8 cellular contexts compared by ENCODE assay signal in genomic region chr1:145475951-145476350, GRCh38. TPM values are rescaled to one million over a fixed set of nuclear protein-coding genes. Genes with fewer than 3 reads are reported as not detected.
DNase-seq lines count a peak whose midpoint lies in the region; ATAC-seq, FAIRE-seq and TF ChIP-seq lines count a peak whose summit lies in the region.
"Not testable (repeated sequence)": the region's sequence is repeated elsewhere in the genome, so short reads cannot be mapped to it uniquely, and the experiment has no call there.

No MANE protein-coding gene starts in this region.

- CTCF ChIA-PET in mammary epithelial cell (lab: Charles Lee; ENCODE audit: low non-redundant PET); HepG2 (lab: Yijun Ruan, JAX; ENCODE audit: low intra/inter-chr PET ratio, low total read pairs): not testable (repeated sequence)

- H3K4me1 Mint-ChIP-seq in T-helper 1 cell treated with Interleukin-12 subunit alpha and Interleukin-12 subunit beta and Interleukin-4 antibody, amounts not matched to agents 30 μg/mL and 1 μg/mL, for 36 hours (ENCODE audit: low read depth); activated T-helper 1 cell treated with anti-CD3 and anti-CD28 coated beads, Interleukin-12 subunit alpha, Interleukin-12 subunit beta, Interleukin-2, Interleukin-4 antibody, amounts not matched to agents 30 ng/mL and 10 ng/mL and 1 ng/mL, durations not matched to agents 14 hours and 24 hours and 36 hours (ENCODE audit: low read depth): not testable (repeated sequence)

- not testable (repeated sequence) for H2AFZ ChIP-seq in mammary epithelial cell (ENCODE audit: low read depth, low read length); HepG2 (ENCODE audit: low read length); osteoblast (ENCODE audit: low read length)

- BruUV-seq in mammary epithelial cell (replicated peaks; lab: Mats Ljungman, UMichigan); HepG2 (replicated peaks; lab: Mats Ljungman, UMichigan): not testable (repeated sequence)

- H3K27me3 Mint-ChIP-seq in T-helper 1 cell treated with Interleukin-12 subunit alpha and Interleukin-12 subunit beta and Interleukin-4 antibody, amounts not matched to agents 30 μg/mL and 1 μg/mL, for 36 hours (ENCODE audit: low read depth): peaks cover 22% of the 10 kb centered on the region
- H3K27me3 Mint-ChIP-seq in activated T-helper 1 cell treated with anti-CD3 and anti-CD28 coated beads, Interleukin-12 subunit alpha, Interleukin-12 subunit beta, Interleukin-2, Interleukin-4 antibody, amounts not matched to agents 30 ng/mL and 10 ng/mL and 1 ng/mL, durations not matched to agents 14 hours and 24 hours and 36 hours (ENCODE audit: insufficient read depth): peaks cover 15% of the 10 kb centered on the region

- H4K20me1 ChIP-seq in mammary epithelial cell (ENCODE audit: insufficient read depth, low read length); HepG2 (ENCODE audit: insufficient read depth, low read length); osteoblast (ENCODE audit: insufficient read depth, low read length): not testable (repeated sequence)

- not testable (repeated sequence) for H3K36me3 Mint-ChIP-seq in T-helper 1 cell treated with Interleukin-12 subunit alpha and Interleukin-12 subunit beta and Interleukin-4 antibody, amounts not matched to agents 30 μg/mL and 1 μg/mL, for 36 hours (ENCODE audit: low read depth); activated T-helper 1 cell treated with anti-CD3 and anti-CD28 coated beads, Interleukin-12 subunit alpha, Interleukin-12 subunit beta, Interleukin-2, Interleukin-4 antibody, amounts not matched to agents 30 ng/mL and 10 ng/mL and 1 ng/mL, durations not matched to agents 14 hours and 24 hours and 36 hours (ENCODE audit: low read depth)

- peak overlapping the region; percentile 57 for H3K4me3 Mint-ChIP-seq in T-helper 1 cell treated with Interleukin-12 subunit alpha and Interleukin-12 subunit beta and Interleukin-4 antibody, amounts not matched to agents 30 μg/mL and 1 μg/mL, for 36 hours
- H3K4me3 Mint-ChIP-seq in activated T-helper 1 cell treated with anti-CD3 and anti-CD28 coated beads, Interleukin-12 subunit alpha, Interleukin-12 subunit beta, Interleukin-2, Interleukin-4 antibody, amounts not matched to agents 30 ng/mL and 10 ng/mL and 1 ng/mL, durations not matched to agents 14 hours and 24 hours and 36 hours: peak overlapping the region; percentile 73

- H3K36me3 ChIP-seq in mammary epithelial cell (ENCODE audit: insufficient read depth, low read length); HepG2 (replicated peaks in 1 of 2; ENCODE audit: control insufficient read depth in 1 of 2, insufficient read depth in 2 of 2, low read length in 2 of 2); osteoblast (ENCODE audit: insufficient read depth, low read length); suprapubic skin: not testable (repeated sequence)

- dilution Hi-C loops in mammary epithelial cell (cut with HindIII; ENCODE audit: low sequenced_read_pairs): not testable (repeated sequence)

- not testable (repeated sequence) for ATAC-seq in HepG2

- TF ChIP-seq EP300 in HepG2 (IDR thresholded peaks at IDR 0.05; ENCODE audit: low read depth in 2 of 2, low read length in 2 of 2); HepG2 (CRISPR knock-in tag; IDR thresholded peaks at IDR 0.05; ENCODE audit: borderline replicate concordance); suprapubic skin (IDR thresholded peaks at IDR 0.05): not testable (repeated sequence)

- not testable (repeated sequence) for TF ChIP-seq CTCF in mammary epithelial cell (conservative IDR thresholded peaks at IDR 0.05 in 1 of 2, IDR thresholded peaks at IDR 0.05 in 1 of 2; ENCODE audit: extremely low read depth in 1 of 2, insufficient read depth in 1 of 2, low read depth in 1 of 2, low read length in 2 of 2); fibroblast of mammary gland (conservative IDR thresholded peaks at IDR 0.05; ENCODE audit: control insufficient read depth, insufficient read depth, low read depth, low read length); HepG2 (CRISPR knock-in tag; IDR thresholded peaks at IDR 0.05); osteoblast (IDR thresholded peaks at IDR 0.05; ENCODE audit: extremely low read depth, low read depth, low read length); suprapubic skin (IDR thresholded peaks at IDR 0.05)

- 0% methylated on average over 8 of the region's 25 CpGs for WGBS in mammary epithelial cell (ENCODE audit: low coverage, missing lambda C conversion rate)
- WGBS in HepG2 (ENCODE audit: low lambda C conversion rate): 27% methylated on average over 23 of the region's 25 CpGs
- 1% methylated on average over 20 of the region's 25 CpGs for WGBS in suprapubic skin

- TF ChIP-seq RAD21 in HepG2 (CRISPR knock-in tag; IDR thresholded peaks at IDR 0.05): not testable (repeated sequence)

- not testable (repeated sequence) for H3K9me3 ChIP-seq in mammary epithelial cell (replicated peaks; ENCODE audit: insufficient read depth, low read length); HepG2 (ENCODE audit: low read length); osteoblast (ENCODE audit: low read depth, low read length); suprapubic skin

- not testable (repeated sequence) for H3K27ac ChIP-seq in mammary epithelial cell (ENCODE audit: insufficient read depth, low read depth, low read length); HepG2 (ENCODE audit: extremely low read length, insufficient read depth, low read length); osteoblast (ENCODE audit: low read depth, low read length); suprapubic skin

- H3K4me1 ChIP-seq in mammary epithelial cell (ENCODE audit: insufficient read depth, low read length); HepG2 (ENCODE audit: insufficient read depth, low read length); osteoblast (ENCODE audit: insufficient read depth, low read length); suprapubic skin: not testable (repeated sequence)

- in situ Hi-C loops in mammary epithelial cell (cut with MboI; ENCODE audit: low sequenced_read_pairs in 2 of 2); HepG2 (cut with HindIII; ENCODE audit: extremely low pct_ligation_motif_present, low pct_unique_long_range_greater_than_20kb): not testable (repeated sequence)

- peak overlapping the region; percentile 51 for H3K4me2 ChIP-seq in mammary epithelial cell (ENCODE audit: insufficient read depth, low read depth, low read length)
- not testable (repeated sequence) for H3K4me2 ChIP-seq in HepG2 (ENCODE audit: low read depth, low read length)
- peak overlapping the region; percentile 55 for H3K4me2 ChIP-seq in osteoblast (ENCODE audit: insufficient read depth, low read length)

- DNase-seq in activated T-helper 1 cell treated with anti-CD3 and anti-CD28 coated beads, Interleukin-12 subunit alpha, Interleukin-12 subunit beta, Interleukin-2, Interleukin-4 antibody, amounts not matched to agents 30 ng/mL and 10 ng/mL and 1 ng/mL, durations not matched to agents 14 hours and 24 hours and 36 hours (ENCODE audit: low spot score); mammary epithelial cell; fibroblast of mammary gland (ENCODE audit: low read depth); HepG2 (ENCODE audit: low spot score); osteoblast (ENCODE audit: insufficient read length, low spot score, missing footprints); suprapubic skin (ENCODE audit: low spot score in 2 of 2): not testable (repeated sequence)

- not testable (repeated sequence) for FAIRE-seq in HepG2 (lab: Jason Lieb, UNC)

- intact Hi-C loops in activated T-helper 1 cell treated with anti-CD3 and anti-CD28 coated beads, Interleukin-12 subunit alpha, Interleukin-12 subunit beta, Interleukin-2, Interleukin-4 antibody, amounts not matched to agents 30 ng/mL and 10 ng/mL and 1 ng/mL, durations not matched to agents 14 hours and 24 hours and 36 hours (cut with micrococcal nuclease); mammary epithelial cell (cut with micrococcal nuclease); HepG2 (cut with micrococcal nuclease; ENCODE audit: unreplicated experiment): not testable (repeated sequence)

- not testable (repeated sequence) for H3K9ac ChIP-seq in mammary epithelial cell (ENCODE audit: insufficient read depth, low read length); HepG2 (ENCODE audit: insufficient read depth, low read depth, low read length)

- not testable (repeated sequence) for H3K9me3 Mint-ChIP-seq in T-helper 1 cell treated with Interleukin-12 subunit alpha and Interleukin-12 subunit beta and Interleukin-4 antibody, amounts not matched to agents 30 μg/mL and 1 μg/mL, for 36 hours; activated T-helper 1 cell treated with anti-CD3 and anti-CD28 coated beads, Interleukin-12 subunit alpha, Interleukin-12 subunit beta, Interleukin-2, Interleukin-4 antibody, amounts not matched to agents 30 ng/mL and 10 ng/mL and 1 ng/mL, durations not matched to agents 14 hours and 24 hours and 36 hours

- H3K27ac Mint-ChIP-seq in T-helper 1 cell treated with Interleukin-12 subunit alpha and Interleukin-12 subunit beta and Interleukin-4 antibody, amounts not matched to agents 30 μg/mL and 1 μg/mL, for 36 hours; activated T-helper 1 cell treated with anti-CD3 and anti-CD28 coated beads, Interleukin-12 subunit alpha, Interleukin-12 subunit beta, Interleukin-2, Interleukin-4 antibody, amounts not matched to agents 30 ng/mL and 10 ng/mL and 1 ng/mL, durations not matched to agents 14 hours and 24 hours and 36 hours: not testable (repeated sequence)

- H3K79me2 ChIP-seq in mammary epithelial cell (ENCODE audit: insufficient read depth, low read length); HepG2 (ENCODE audit: insufficient read depth, low read length); osteoblast (ENCODE audit: insufficient read depth, low read length): not testable (repeated sequence)

- not testable (repeated sequence) for TF ChIP-seq POLR2A in HepG2 (IDR thresholded peaks at IDR 0.05; ENCODE audit: insufficient read depth in 1 of 2, low read depth in 2 of 2, low read length in 2 of 2); suprapubic skin (IDR thresholded peaks at IDR 0.05)

- H3K4me3 ChIP-seq in GM08714 (ENCODE audit: low read length) (peak overlapping the region; percentile 57; the same call in 1 of the 2 replicates), mammary epithelial cell (replicated peaks in 1 of 3; ENCODE audit: insufficient read depth in 1 of 3, low read depth in 2 of 3, low read length in 3 of 3) (peak overlapping the region in 1 of 3 experiments; percentile 16), fibroblast of mammary gland (ENCODE audit: control insufficient read depth, low read depth, low read length) (peak overlapping the region; percentile 40), HepG2 (replicated peaks in 1 of 3; ENCODE audit: insufficient read depth in 1 of 3, low read depth in 2 of 3, low read length in 3 of 3) (peak overlapping the region in 2 of 3 experiments; percentile 13 to 28; a peak in 3 of 6 replicates), osteoblast (ENCODE audit: insufficient read depth, low read length) (peak overlapping the region; percentile 55), suprapubic skin (peak overlapping the region; percentile 30)

- POLR2A ChIA-PET in HepG2 (lab: Yijun Ruan, JAX): not testable (repeated sequence)

- not testable (repeated sequence) for H3K27me3 ChIP-seq in mammary epithelial cell (ENCODE audit: insufficient read depth, low read length); HepG2 (ENCODE audit: control insufficient read depth in 1 of 2, insufficient read depth in 2 of 2, low read length in 2 of 2); osteoblast (ENCODE audit: insufficient read depth, low read length)
- H3K27me3 ChIP-seq in suprapubic skin: peaks cover 23% of the 10 kb centered on the region

RNA-seq across cellular contexts. Expression of gene NBPF20, which starts 50.5 kb away (rescaled TPM):
- total RNA-seq in activated T-helper 1 cell treated with anti-CD3 and anti-CD28 coated beads, Interleukin-12 subunit alpha, Interleukin-12 subunit beta, Interleukin-2, Interleukin-4 antibody, amounts not matched to agents 30 ng/mL and 10 ng/mL and 1 ng/mL, durations not matched to agents 14 hours and 24 hours and 36 hours: 1.2 TPM in 2 replicates
- total RNA-seq in mammary epithelial cell (10 to 100 TPM in 1 of 2 donors, 1 to 10 TPM in 1; 2.7 to 10.7 TPM), HepG2 (2016; rRNA removed; fragmentation: Illumina TruSeq; extraction: Trizol) (3.1 and 3.4 TPM in 2 replicates), osteoblast (1.4 and 2.4 TPM in 2 replicates), suprapubic skin (1 to 10 TPM; 1.6 to 3.5 (median 2.8) TPM)
- polyA plus RNA-seq in mammary epithelial cell (3.9 TPM), HepG2 (2011; rRNA removed) (2.8 and 3.0 TPM in 2 replicates)
- 7.4 TPM for polyA minus RNA-seq in mammary epithelial cell
- 0.35 and 0.61 TPM in 2 replicates for total RNA-seq in HepG2 (2016; cell fraction: cytosol; rRNA removed; fragmentation: Illumina TruSeq; extraction: Trizol; ENCODE audit: low read depth)
- total RNA-seq in HepG2 (2016; cell fraction: insoluble cytoplasmic fraction; rRNA removed; fragmentation: Illumina TruSeq; extraction: Trizol): 2.8 TPM in 2 replicates
- 1.1 and 1.6 TPM in 2 replicates for total RNA-seq in HepG2 (2016; cell fraction: membrane; rRNA removed; fragmentation: Illumina TruSeq; extraction: Trizol)
- total RNA-seq in HepG2 (2016; cell fraction: nucleus; rRNA removed; fragmentation: Illumina TruSeq; extraction: Trizol): 4.0 and 5.7 TPM in 2 replicates
- 1.2 and 2.2 TPM in 2 replicates for polyA plus RNA-seq in HepG2 (2011; cell fraction: cytosol; rRNA removed)
- 3.2 and 3.9 TPM in 2 replicates for polyA plus RNA-seq in HepG2 (2011; cell fraction: nucleus; rRNA removed)
- 1.3 and 2.5 TPM in 2 replicates for polyA plus RNA-seq in HepG2 (2012)
- polyA plus RNA-seq in HepG2 (2016; cell fraction: cytosol; fragmentation: Illumina TruSeq; extraction: Trizol; ENCODE audit: low read depth): 0.24 and 0.36 TPM in 2 replicates
- 1.6 and 1.7 TPM in 2 replicates for polyA plus RNA-seq in HepG2 (2016; cell fraction: insoluble cytoplasmic fraction; fragmentation: Illumina TruSeq; extraction: Trizol; ENCODE audit: low read depth)
- 0.45 and 0.47 TPM in 2 replicates for polyA plus RNA-seq in HepG2 (2016; cell fraction: membrane; fragmentation: Illumina TruSeq; extraction: Trizol; ENCODE audit: low read depth)
- 4.9 and 5.4 TPM in 2 replicates for polyA plus RNA-seq in HepG2 (2016; cell fraction: nucleus; fragmentation: Illumina TruSeq; extraction: Trizol; ENCODE audit: insufficient read depth, low read depth)
- polyA minus RNA-seq in HepG2 (2011; rRNA and poly(A)+ RNA removed; ENCODE audit: low replicate concordance): 3.0 and 8.7 TPM in 2 replicates
- 1.1 and 1.6 TPM in 2 replicates for polyA minus RNA-seq in HepG2 (2011; cell fraction: cytosol; rRNA and poly(A)+ RNA removed)
- 5.0 and 7.7 TPM in 2 replicates for polyA minus RNA-seq in HepG2 (2011; cell fraction: nucleus; rRNA and poly(A)+ RNA removed)
